In genomic region chr9:121286973-121287721, GRCh38 we compare ENCODE assay signal across 1 cellular context.
A peak's percentile ranks its signal among the peaks of the same experiment; 100 is the strongest.
TF ChIP-seq lines count a peak whose summit lies in the region.

No MANE protein-coding gene starts in this region.

TF ChIP-seq in A549, 52 proteins besides CTCF, POLR2A, EP300 and RAD21 (continued from another document):
- TF ChIP-seq REST (IDR thresholded peaks at IDR 0.05) = no peak
- peak; percentile 55; the same call in 1 of the 2 replicates for TF ChIP-seq GATA3 (IDR thresholded peaks at IDR 0.05; ENCODE audit: borderline replicate concordance)
- peak; percentile 67 to 68; a peak in 3 of 5 replicates for TF ChIP-seq JUN (IDR thresholded peaks at IDR 0.05)
- no peak for TF ChIP-seq E2F6 (IDR thresholded peaks at IDR 0.05; ENCODE audit: borderline replicate concordance, low read depth)
- TF ChIP-seq CHD2 (IDR thresholded peaks at IDR 0.05; ENCODE audit: low read length, partially characterized antibody) = no peak
- TF ChIP-seq FOSB (CRISPR knock-in tag; IDR thresholded peaks at IDR 0.05) = 0 out of 2 replicates have a peak, but pooled peaks have one; percentile 4
- no peak for TF ChIP-seq KDM1A (IDR thresholded peaks at IDR 0.05; ENCODE audit: low read depth)
- no peak for TF ChIP-seq PBX3 (IDR thresholded peaks at IDR 0.05)
- TF ChIP-seq FOSL2 (IDR thresholded peaks at IDR 0.05) = peak; percentile 99
- peak; percentile 99 for TF ChIP-seq FOSL2 (CRISPR knock-in tag; IDR thresholded peaks at IDR 0.05)
- 0 out of 2 replicates have a peak, but pooled peaks have one; percentile 86 for TF ChIP-seq MAZ (IDR thresholded peaks at IDR 0.05; ENCODE audit: borderline replicate concordance, low read depth, low read length)
- TF ChIP-seq HOXB13 (CRISPR knock-in tag; IDR thresholded peaks at IDR 0.05; ENCODE audit: low read depth) = no peak; the same call in 1 of the 2 replicates
- TF ChIP-seq RCOR1 (IDR thresholded peaks at IDR 0.05; ENCODE audit: low read depth, low read length) = 0 out of 2 replicates have a peak, but pooled peaks have one; percentile 23
